In the genomic region with DNA sequence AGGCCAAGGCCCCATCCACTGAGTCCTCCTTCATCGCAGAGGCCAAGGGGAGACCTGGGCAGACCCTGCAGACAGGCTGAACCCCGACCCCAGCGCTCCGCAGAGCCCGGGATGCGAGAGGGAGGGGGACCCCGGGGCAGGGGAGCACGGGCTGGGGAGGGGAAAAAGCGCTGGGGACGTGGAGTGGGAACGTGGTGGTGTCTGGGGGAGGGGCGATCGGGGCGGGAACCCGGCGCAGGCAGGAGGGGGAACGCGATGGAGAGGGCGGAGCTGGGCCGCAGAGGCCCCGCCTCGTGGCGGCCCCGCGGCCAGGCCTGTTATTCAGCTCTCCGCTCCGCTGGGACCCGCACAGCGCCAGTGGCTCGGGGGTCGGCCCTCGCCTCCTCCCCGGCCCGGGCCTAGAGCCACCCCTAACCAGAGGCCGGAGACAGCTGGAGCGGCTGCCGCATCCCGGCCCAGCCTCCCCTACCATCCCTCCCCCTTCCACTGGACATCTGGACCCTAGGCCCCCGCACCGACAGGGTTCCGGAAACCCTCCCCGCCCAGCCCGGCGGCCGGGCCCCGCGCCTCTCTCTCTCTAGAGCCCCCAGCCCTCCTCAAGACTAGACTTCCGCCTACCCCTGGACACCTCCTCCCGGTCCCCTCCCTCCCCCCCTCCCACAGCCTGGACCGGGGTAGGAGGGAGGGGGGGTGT, we compare ENCODE assay signal across 8 cellular contexts. TPM values are rescaled to one million over a fixed set of nuclear protein-coding genes. Genes with fewer than 3 reads are reported as not detected.
DNase-seq lines count a peak whose midpoint lies in the region; ATAC-seq and TF ChIP-seq lines count a peak whose summit lies in the region.

TSS of gene ARHGEF25 (plus strand) at position 320 of the 694 bp plus-strand sequence. CDS start 460 bp downstream, outside the sequence.

- peaks cover 0 to 8% of the 10 kb centered on the region in 2 donors for H3K4me1 ChIP-seq in duodenal mucosa (ENCODE audit: control insufficient read depth in 1 of 2, insufficient read depth in 2 of 2, low read length in 2 of 2)

- peak within 1 kb of the TSS; percentile 76 to 81 for H3K4me3 Mint-ChIP-seq in stimulated activated naive B cell treated with anti-CD40 and anti-IgM and Interleukin-4, amounts not matched to agents 10 μg/mL and 1 μg/mL and 100 μg/mL, for 72 hours

- H3K36me3 Mint-ChIP-seq in stimulated activated naive B cell treated with anti-CD40 and anti-IgM and Interleukin-4, amounts not matched to agents 10 μg/mL and 1 μg/mL and 100 μg/mL, for 72 hours, result no peaks in the 10 kb centered on the region

- intact Hi-C loops in lower leg skin (cut with DNase I; ENCODE audit: low total_unique reads), result no loop called here

- WGBS in lower leg skin, 2 donors, result 2 to 3% methylated on average over 35 to 46 of the region's 50 CpGs

- peak within 1 kb of the TSS; percentile 56 for H3K27ac Mint-ChIP-seq in stimulated activated naive B cell treated with anti-CD40 and anti-IgM and Interleukin-4, amounts not matched to agents 10 μg/mL and 1 μg/mL and 100 μg/mL, for 72 hours

- H3K9me3 Mint-ChIP-seq in stimulated activated naive B cell treated with anti-CD40 and anti-IgM and Interleukin-4, amounts not matched to agents 10 μg/mL and 1 μg/mL and 100 μg/mL, for 72 hours, result no peaks in the 10 kb centered on the region

- peaks cover 37 to 49% of the 10 kb centered on the region in 2 donors for H3K27me3 ChIP-seq in duodenal mucosa (ENCODE audit: control insufficient read depth in 1 of 2, insufficient read depth in 2 of 2, low read length in 2 of 2)

- peaks cover 29 to 48% of the 10 kb centered on the region in 2 donors for H3K4me1 Mint-ChIP-seq in stimulated activated naive B cell treated with anti-CD40 and anti-IgM and Interleukin-4, amounts not matched to agents 10 μg/mL and 1 μg/mL and 100 μg/mL, for 72 hours

- H3K9ac ChIP-seq in duodenal mucosa (ENCODE audit: low read depth in 1 of 2, low read length in 2 of 2), result peak within 1 kb of the TSS in 1 of 2 donors; percentile 23

- H3K9me3 ChIP-seq in duodenal mucosa (ENCODE audit: control insufficient read depth in 1 of 2, low read length in 2 of 2), result no peaks in the 10 kb centered on the region

- H3K27me3 Mint-ChIP-seq in stimulated activated naive B cell treated with anti-CD40 and anti-IgM and Interleukin-4, amounts not matched to agents 10 μg/mL and 1 μg/mL and 100 μg/mL, for 72 hours, result peaks cover 61 to 65% of the 10 kb centered on the region in 2 donors

- H3K4me3 ChIP-seq in duodenal mucosa (ENCODE audit: low read depth in 1 of 2, low read length in 2 of 2) (peak within 1 kb of the TSS; percentile 57 to 61), lower leg skin (ENCODE audit: low read depth, poor library complexity, severe bottlenecking) (peak within 1 kb of the TSS; percentile 39)

- DNase-seq in AG08395 (ENCODE audit: low spot score), result peak; percentile 88
- DNase-seq in NCI-H1092 (lab: John Stamatoyannopoulos, UW), result peak; percentile 24
- peak; percentile 56 for DNase-seq in activated CD4-positive, CD25-positive, alpha-beta regulatory T cell treated with anti-CD3 and anti-CD28 coated beads, Interleukin-2, amount 50 U/mL, for 72 hours
- peak; percentile 34 to 93 for DNase-seq in lower leg skin (ENCODE audit: low spot score in 2 of 2)
- no peak for DNase-seq in stimulated activated naive B cell treated with anti-CD40 and anti-IgM and Interleukin-4, amounts not matched to agents 10 μg/mL and 1 μg/mL and 100 μg/mL, for 72 hours
- DNase-seq in NOMO-1 treated with dmso at 0.1 percent for 144 hours (lab: John Stamatoyannopoulos, UW; ENCODE audit: unreplicated experiment), result no peak

- no peaks in the 10 kb centered on the region for H3K36me3 ChIP-seq in duodenal mucosa (ENCODE audit: control insufficient read depth in 1 of 2, insufficient read depth in 2 of 2, low read length in 2 of 2)

- no peak for TF ChIP-seq CTCF in lower leg skin (IDR thresholded peaks at IDR 0.05)

- ATAC-seq in GM19043 (IDR thresholded peaks at IDR 0.05; ENCODE audit: low read depth, unreplicated experiment), result peak; percentile 45
- ATAC-seq in stimulated activated naive B cell treated with anti-CD40 and anti-IgM and Interleukin-4, amounts not matched to agents 10 μg/mL and 1 μg/mL and 100 μg/mL, for 72 hours (replicated peaks), result peak; percentile 28 to 38

- TF ChIP-seq POLR2A in lower leg skin (IDR thresholded peaks at IDR 0.05), result no peak

- peak within 1 kb of the TSS; percentile 32 for H3K27ac ChIP-seq in duodenal mucosa (ENCODE audit: low read depth, low read length)

RNA-seq across cellular contexts. Expression of gene ARHGEF25, which starts in this region (rescaled TPM):
- 10 to 100 TPM in 1 of 4 donors, 1 to 10 TPM in 3; 3.8 to 10.3 (median 6.9) TPM for total RNA-seq in lower leg skin

Comparison
In these comparisons a context has a peak if more than half of its experiments do, and no peak if none do; other contexts are left out.
1. DNase-seq: peak in AG08395 (single experiment), NCI-H1092 (single experiment), activated CD4-positive, CD25-positive, alpha-beta regulatory T cell treated with anti-CD3 and anti-CD28 coated beads, Interleukin-2, amount 50 U/mL, for 72 hours (single experiment) and lower leg skin (2 of 2); none in stimulated activated naive B cell treated with anti-CD40 and anti-IgM and Interleukin-4, amounts not matched to agents 10 μg/mL and 1 μg/mL and 100 μg/mL, for 72 hours (single experiment) and NOMO-1 treated with dmso at 0.1 percent for 144 hours (single experiment).